In genomic region chr4:1207157-1207470, GRCh38 we compare ENCODE assay signal across 17 cellular contexts. TPM values are rescaled to one million over a fixed set of nuclear protein-coding genes. Genes with fewer than 3 reads are reported as not detected.
A peak's percentile ranks its signal among the peaks of the same experiment; 100 is the strongest.
DNase-seq lines count a peak whose midpoint lies in the region; ATAC-seq and TF ChIP-seq lines count a peak whose summit lies in the region.
"Had no signal": no experiment of that assay in that cellular context is flagged by ENCODE, and none has a peak within 500 bp of the region (broad histone marks: within the 10 kb centered on the region; RNA-seq: fewer than 3 reads in every experiment).

No MANE protein-coding gene starts in this region.

- TF ChIP-seq POLR2A in adrenal gland (IDR thresholded peaks at IDR 0.05): no peak

- H3K27me3 Mint-ChIP-seq in activated naive CD4-positive, alpha-beta T cell treated with anti-CD3 and anti-CD28 coated beads for 36 hours (ENCODE audit: low read depth): no peaks in the 10 kb centered on the region
- H3K27me3 Mint-ChIP-seq in type B pancreatic cell: no peaks in the 10 kb centered on the region

- CTCF ChIA-PET in activated naive CD4-positive, alpha-beta T cell treated with anti-CD3 and anti-CD28 coated beads for 36 hours (lab: Charles Lee): no interaction called here

- TF ChIP-seq CTCF in adrenal gland (IDR thresholded peaks at IDR 0.05) (no peak), lower lobe of right lung (IDR thresholded peaks at IDR 0.05) (no peak), type B pancreatic cell (conservative IDR thresholded peaks at IDR 0.05) (no peak)

- no peaks in the 10 kb centered on the region for H3K9me3 Mint-ChIP-seq in activated naive CD4-positive, alpha-beta T cell treated with anti-CD3 and anti-CD28 coated beads for 36 hours
- H3K9me3 Mint-ChIP-seq in type B pancreatic cell: no peaks in the 10 kb centered on the region

- DNase-seq in activated naive CD4-positive, alpha-beta T cell treated with anti-CD3 and anti-CD28 coated beads for 36 hours: peak; percentile 2
- DNase-seq in activated naive CD4-positive, alpha-beta T cell treated with Interleukin-2 at 50 U/mL for 16 hours: no peak
- DNase-seq in adrenal gland (peak in 4 of 7 donors; percentile 12 to 47 (median 17)), lower lobe of right lung (peak; percentile 43), type B pancreatic cell (ENCODE audit: extremely low spot score, unreplicated experiment) (peak; percentile 66), NCI-H526 treated with DMSO at 0.1 percent for 48 hours (lab: John Stamatoyannopoulos, UW) (no peak), NCI-H2227 (lab: John Stamatoyannopoulos, UW; ENCODE audit: unreplicated experiment) (no peak), H7 (no peak)
- DNase-seq: activated CD4-positive, alpha-beta T cell treated with anti-CD3 and anti-CD28 coated beads for 48 hours; Karpas-422; NCI-H1105; NCI-H748 treated with DMSO at 0.1 percent for 48 hours; SK-N-SH; stimulated activated naive CD4-positive, alpha-beta T cell; T-helper 9 cell had no signal

- no peak overlapping the region for H3K4me3 Mint-ChIP-seq in activated naive CD4-positive, alpha-beta T cell treated with anti-CD3 and anti-CD28 coated beads for 36 hours
- H3K4me3 Mint-ChIP-seq in type B pancreatic cell: no peak overlapping the region

- no peak overlapping the region for H3K4me3 ChIP-seq in adrenal gland
- no peak overlapping the region for H3K4me3 ChIP-seq in lower lobe of right lung
- H3K4me3 ChIP-seq in H7 (ENCODE audit: insufficient read depth, low read depth, low read length): no peak overlapping the region
- H3K4me3 ChIP-seq: left lung, psoas muscle had no signal

- H3K36me3 ChIP-seq in adrenal gland (replicated peaks in 1 of 2) (peaks cover 0 to 8% of the 10 kb centered on the region in 2 donors), lower lobe of right lung (peaks cover 15% of the 10 kb centered on the region), H7 (replicated peaks; ENCODE audit: control insufficient read depth, insufficient read depth, low read length) (peaks cover 2% of the 10 kb centered on the region)

- H3K36me3 Mint-ChIP-seq in activated naive CD4-positive, alpha-beta T cell treated with anti-CD3 and anti-CD28 coated beads for 36 hours (ENCODE audit: low read depth): peaks cover 2% of the 10 kb centered on the region
- H3K36me3 Mint-ChIP-seq in type B pancreatic cell: no peaks in the 10 kb centered on the region

- H3K27ac ChIP-seq in adrenal gland (peak overlapping the region in 1 of 5 donors; percentile 90), lower lobe of right lung (no peak overlapping the region)
- H3K27ac ChIP-seq: psoas muscle had no signal

- WGBS in adrenal gland, 4 donors: 74 to 94% (median 89%) methylated on average over 2 to 12 of the region's 12 CpGs

- H3K27me3 ChIP-seq in adrenal gland (no peaks in the 10 kb centered on the region), lower lobe of right lung (ENCODE audit: low read depth) (no peaks in the 10 kb centered on the region), H7 (ENCODE audit: control insufficient read depth, insufficient read depth, low read length) (no peaks in the 10 kb centered on the region)
- H3K27me3 ChIP-seq: left lung had no signal

- intact Hi-C loops in activated naive CD4-positive, alpha-beta T cell treated with anti-CD3 and anti-CD28 coated beads for 36 hours (cut with micrococcal nuclease): no loop called here
- intact Hi-C loops in adrenal gland (cut with DNase I) (no loop called here), lower lobe of right lung (cut with DNase I) (no loop called here)

- peaks cover 0 to 48% of the 10 kb centered on the region in 2 donors for H3K4me1 ChIP-seq in adrenal gland (replicated peaks in 1 of 2)
- peaks cover 86% of the 10 kb centered on the region for H3K4me1 ChIP-seq in lower lobe of right lung

- H3K4me1 Mint-ChIP-seq in activated naive CD4-positive, alpha-beta T cell treated with anti-CD3 and anti-CD28 coated beads for 36 hours (ENCODE audit: low read depth): peaks cover 4% of the 10 kb centered on the region
- peaks cover 11% of the 10 kb centered on the region for H3K4me1 Mint-ChIP-seq in type B pancreatic cell (ENCODE audit: unreplicated experiment)

- H3K9me3 ChIP-seq in adrenal gland (replicated peaks in 1 of 3) (no peaks in the 10 kb centered on the region), lower lobe of right lung (no peaks in the 10 kb centered on the region)
- H3K9me3 ChIP-seq: left lung, psoas muscle, SK-N-SH had no signal

- ATAC-seq in lower lobe of right lung: no peak

- no peak overlapping the region for H3K27ac Mint-ChIP-seq in activated naive CD4-positive, alpha-beta T cell treated with anti-CD3 and anti-CD28 coated beads for 36 hours
- H3K27ac Mint-ChIP-seq in type B pancreatic cell: no peak overlapping the region

RNA-seq across cellular contexts. Expression of gene SPON2, which starts 34.7 kb away (rescaled TPM):
- 1 to 10 TPM; 4.8 to 5.5 TPM for total RNA-seq in activated naive CD4-positive, alpha-beta T cell treated with anti-CD3 and anti-CD28 coated beads for 36 hours
- total RNA-seq in adrenal gland (100 to 1,000 TPM in 3 of 8 donors, 10 to 100 TPM in 5; 23.9 to 206 (median 76.7) TPM), lower lobe of right lung (32.0 TPM), type B pancreatic cell (ENCODE audit: low replicate concordance) (8.8 and 10.4 TPM in 2 replicates)
- polyA plus RNA-seq in adrenal gland: 10 to 100 TPM in 2 of 3 donors, 1 to 10 TPM in 1; 4.1 to 83.7 (median 28.4) TPM
- 0.62 and 2.5 TPM in 2 replicates for total RNA-seq in H7 (2014; rRNA removed; shearing (Covaris generic))

RNA-seq across cellular contexts. Expression of gene CTBP1, which starts 41.8 kb away (rescaled TPM):
- 100 to 1,000 TPM; 136 to 140 TPM for total RNA-seq in activated naive CD4-positive, alpha-beta T cell treated with anti-CD3 and anti-CD28 coated beads for 36 hours
- total RNA-seq in adrenal gland: 100 to 1,000 TPM; 143 to 293 (median 169) TPM
- polyA plus RNA-seq in adrenal gland: 100 to 1,000 TPM in 2 of 3 donors, 10 to 100 TPM in 1; 45.7 to 172 (median 145) TPM
- 165 TPM for total RNA-seq in lower lobe of right lung
- total RNA-seq in type B pancreatic cell (ENCODE audit: low replicate concordance): 147 and 165 TPM in 2 replicates
- 267 and 360 TPM in 2 replicates for total RNA-seq in H7 (2014; rRNA removed; shearing (Covaris generic))

Comparison
In these comparisons a context has a peak if more than half of its experiments do, and no peak if none do; other contexts are left out.
1. DNase-seq: peak in activated naive CD4-positive, alpha-beta T cell treated with anti-CD3 and anti-CD28 coated beads for 36 hours (single experiment), adrenal gland (4 of 7), lower lobe of right lung (single experiment) and type B pancreatic cell (single experiment); none in activated naive CD4-positive, alpha-beta T cell treated with Interleukin-2 at 50 U/mL for 16 hours (single experiment), NCI-H526 treated with DMSO at 0.1 percent for 48 hours (single experiment), NCI-H2227 (single experiment) and H7 (single experiment).